ENCODE assay signal across 28 cellular contexts in the genomic region with DNA sequence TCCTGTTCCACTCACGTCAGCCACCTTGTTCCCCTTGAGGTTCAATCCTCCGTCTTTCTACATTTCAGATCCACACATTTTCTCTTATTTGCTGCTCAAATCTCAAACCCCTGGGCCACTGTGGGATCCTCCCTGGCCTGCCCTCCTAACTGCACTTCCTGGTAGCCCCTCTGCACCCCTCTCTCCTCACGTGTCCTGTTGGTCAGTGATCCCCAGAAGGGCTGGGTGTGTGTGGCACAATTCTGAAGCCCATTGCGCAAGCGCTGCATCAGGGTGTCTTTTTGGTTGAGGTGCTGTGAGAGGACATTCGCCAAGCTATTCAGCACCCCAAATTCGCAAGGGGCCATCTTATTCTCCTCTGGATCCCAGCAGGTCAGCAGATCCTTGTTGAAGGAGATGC. TPM values are rescaled to one million over a fixed set of nuclear protein-coding genes. Genes with fewer than 3 reads are reported as not detected.
A peak's percentile ranks its signal among the peaks of the same experiment; 100 is the strongest.
DNase-seq lines count a peak whose midpoint lies in the region; ATAC-seq, FAIRE-seq and TF ChIP-seq lines count a peak whose summit lies in the region.
"Had no signal": no experiment of that assay in that cellular context is flagged by ENCODE, and none has a peak within 500 bp of the region (broad histone marks: within the 10 kb centered on the region; RNA-seq: fewer than 3 reads in every experiment).

No MANE protein-coding gene starts in this region.

- H4K20me1 ChIP-seq in DOHH2 (ENCODE audit: control insufficient read depth, insufficient read depth, low read depth, low read length) = no peaks in the 10 kb centered on the region
- H4K20me1 ChIP-seq in K562 (replicated peaks; ENCODE audit: control insufficient read depth, insufficient read depth, low read length) = no peaks in the 10 kb centered on the region
- H4K20me1 ChIP-seq: BLaER1 had no signal

- H3K9me2 ChIP-seq in DOHH2 (replicated peaks; ENCODE audit: control insufficient read depth, low read length) = no peaks in the 10 kb centered on the region

- TF ChIP-seq RAD21 in K562 (CRISPR knock-in tag; conservative IDR thresholded peaks at IDR 0.05 in 1 of 2, IDR thresholded peaks at IDR 0.05 in 1 of 2) = no peak

- H3K9me3 ChIP-seq in DOHH2 (ENCODE audit: control insufficient read depth, insufficient read depth, low read length) = no peaks in the 10 kb centered on the region
- no peaks in the 10 kb centered on the region for H3K9me3 ChIP-seq in K562 (replicated peaks; ENCODE audit: control insufficient read depth, insufficient read depth, low read depth, low read length)
- no peaks in the 10 kb centered on the region for H3K9me3 ChIP-seq in spleen
- H3K9me3 ChIP-seq: BLaER1, gastroesophageal sphincter, ovary, thoracic aorta had no signal

- H3K4me2 ChIP-seq in DOHH2 (ENCODE audit: low read length) = peak overlapping the region; percentile 90
- H3K4me2 ChIP-seq in K562 (ENCODE audit: insufficient read depth, low read length) = no peak overlapping the region

- no peak overlapping the region for H2AFZ ChIP-seq in K562 (ENCODE audit: low read depth, low read length)
- H2AFZ ChIP-seq: GM23248 had no signal

- TF ChIP-seq POLR2A in K562 (conservative IDR thresholded peaks at IDR 0.05) = no peak
- no peak for TF ChIP-seq POLR2A in spleen (IDR thresholded peaks at IDR 0.05)

- CTCF ChIA-PET in K562 (lab: Yijun Ruan, JAX; ENCODE audit: low intra/inter-chr PET ratio) = no interaction called here
- CTCF ChIA-PET in activated CD8-positive, alpha-beta memory T cell treated with anti-CD3 and anti-CD28 coated beads, Interleukin-2, amount 10 ng/mL, durations not matched to agents 7 days and 5 days (lab: Charles Lee) = interaction anchor here (1.9 to 8.5 kb wide), 3 partner anchors 16 to 45 kb away, joined by 4 to 133 read pairs (median 60); a partner anchor contains a TSS

- H3K9me3 Mint-ChIP-seq in IgD-negative memory B cell = no peaks in the 10 kb centered on the region
- H3K9me3 Mint-ChIP-seq in activated CD8-positive, alpha-beta memory T cell treated with anti-CD3 and anti-CD28 coated beads, Interleukin-2, amount 10 ng/mL, durations not matched to agents 7 days and 5 days (ENCODE audit: low read depth) = no peaks in the 10 kb centered on the region
- H3K9me3 Mint-ChIP-seq: activated naive CD4-positive, alpha-beta T cell treated with anti-CD3 and anti-CD28 coated beads, Interleukin-2, amount 50 U/mL, for 24 hours; nephron had no signal

- no peak for FAIRE-seq in K562 (lab: Jason Lieb, UNC)
- FAIRE-seq: bronchial epithelial cell, RCC 7860 had no signal

- in situ Hi-C loops in K562 (cut with MboI) = loop anchor here (5.0 to 10.0 kb wide), 2 partner anchors 46 to 56 kb away; no protein-coding TSS in a partner anchor

- no peak for ATAC-seq in K562
- no peak for ATAC-seq in GM19452 (IDR thresholded peaks at IDR 0.05; ENCODE audit: unreplicated experiment)
- ATAC-seq in activated CD8-positive, alpha-beta memory T cell treated with anti-CD3 and anti-CD28 coated beads, Interleukin-2, amount 10 ng/mL, durations not matched to agents 7 days and 5 days = no peak
- ATAC-seq: activated CD8-positive, alpha-beta T cell treated with anti-CD3 and anti-CD28 coated beads, Interleukin-2, amount 10 ng/mL, durations not matched to agents 7 days and 5 days; gastroesophageal sphincter had no signal

- peaks cover 7% of the 10 kb centered on the region for H3K36me3 Mint-ChIP-seq in IgD-negative memory B cell
- H3K36me3 Mint-ChIP-seq in activated CD8-positive, alpha-beta memory T cell treated with anti-CD3 and anti-CD28 coated beads, Interleukin-2, amount 10 ng/mL, durations not matched to agents 7 days and 5 days = peaks cover 13% of the 10 kb centered on the region

- no peak overlapping the region for H3K27ac ChIP-seq in DOHH2 (ENCODE audit: low read depth, low read length)
- H3K27ac ChIP-seq in K562 (ENCODE audit: extremely low read depth, low read depth, low read length) = no peak overlapping the region
- peak overlapping the region in 5 of 8 donors; percentile 15 to 96 (median 93) for H3K27ac ChIP-seq in spleen
- H3K27ac ChIP-seq: BLaER1, gastroesophageal sphincter, GM23248, ovary, thoracic aorta had no signal

- H3F3A ChIP-seq in DOHH2 (ENCODE audit: control insufficient read depth, insufficient read depth) = peaks cover 40% of the 10 kb centered on the region

- H3K4me1 ChIP-seq in DOHH2 (ENCODE audit: control insufficient read depth, low read length) = peaks cover 83% of the 10 kb centered on the region
- no peaks in the 10 kb centered on the region for H3K4me1 ChIP-seq in K562 (replicated peaks in 1 of 2; ENCODE audit: control insufficient read depth in 2 of 2, insufficient read depth in 2 of 2, low read length in 2 of 2)
- H3K4me1 ChIP-seq in spleen = peaks cover 28 to 98% (median 86%) of the 10 kb centered on the region in 6 donors

- no TSS peak for BruUV-seq in K562 (replicated peaks; lab: Mats Ljungman, UMichigan)

- H3K27ac Mint-ChIP-seq in IgD-negative memory B cell = peak overlapping the region; percentile 0 to 83 (median 76)
- no peak overlapping the region for H3K27ac Mint-ChIP-seq in activated CD8-positive, alpha-beta memory T cell treated with anti-CD3 and anti-CD28 coated beads, Interleukin-2, amount 10 ng/mL, durations not matched to agents 7 days and 5 days
- H3K27ac Mint-ChIP-seq: activated CD8-positive, alpha-beta T cell treated with anti-CD3 and anti-CD28 coated beads, Interleukin-2, amount 10 ng/mL, durations not matched to agents 7 days and 5 days; activated naive CD4-positive, alpha-beta T cell treated with anti-CD3 and anti-CD28 coated beads, Interleukin-2, amount 50 U/mL, for 24 hours; nephron had no signal

- DNase-seq in K562 (ENCODE audit: extremely low read depth in 1 of 4, low spot score in 3 of 4) (peak in 1 of 4 experiments; percentile 3), spleen (no peak), DMS 273 (lab: John Stamatoyannopoulos, UW; ENCODE audit: unreplicated experiment) (no peak)
- no peak for DNase-seq in activated CD8-positive, alpha-beta memory T cell treated with anti-CD3 and anti-CD28 coated beads, Interleukin-2, amount 10 ng/mL, durations not matched to agents 7 days and 5 days
- DNase-seq: activated CD4-positive, alpha-beta T cell treated with anti-CD3 and anti-CD28 coated beads for 1 hour; activated CD8-positive, alpha-beta T cell treated with anti-CD3 and anti-CD28 coated beads, Interleukin-2, amount 10 ng/mL, durations not matched to agents 7 days and 5 days; aorta; effector CD4-positive, alpha-beta T cell; GM23248; hippocampal formation; mammary epithelial cell; NCI-H1417 treated with DMSO at 0.1 percent for 48 hours; NCI-H2081 treated with DMSO at 0.1 percent for 48 hours; NCI-H2227 treated with DMSO at 0.1 percent for 48 hours; NCI-H526 treated with DMSO at 0.1 percent for 48 hours; ovary; SHP77 treated with DMSO at 0.1 percent for 48 hours; stimulated activated naive CD4-positive, alpha-beta T cell treated with Interleukin-2 at 50 U/mL for 16 hours had no signal

- no peak overlapping the region for H3K9ac ChIP-seq in K562 (ENCODE audit: insufficient read depth in 1 of 2, low read depth in 2 of 2, low read length in 2 of 2)
- H3K9ac ChIP-seq: BLaER1, GM23248 had no signal

- H3K79me2 ChIP-seq in DOHH2 (ENCODE audit: control insufficient read depth, low read length) (peaks cover 53% of the 10 kb centered on the region), K562 (ENCODE audit: control insufficient read depth, insufficient read depth, low read length) (no peaks in the 10 kb centered on the region)

- TF ChIP-seq EP300 in K562 (IDR thresholded peaks at IDR 0.05; ENCODE audit: low read length) = no peak

- 2% methylated on average over 7 of the region's 7 CpGs for WGBS in K562 (ENCODE audit: insufficient coverage, low coverage, missing lambda C conversion rate)
- 76 to 86% (median 82%) methylated on average over 7 of the region's 7 CpGs for WGBS in spleen, 5 donors

- no peaks in the 10 kb centered on the region for H3K27me3 ChIP-seq in DOHH2 (ENCODE audit: control insufficient read depth, low read length)
- H3K27me3 ChIP-seq in K562 (ENCODE audit: control insufficient read depth in 2 of 2, insufficient read depth in 2 of 2, low read length in 2 of 2) = peaks cover 27 to 41% of the 10 kb centered on the region in 2 experiments
- H3K27me3 ChIP-seq in spleen (replicated peaks in 1 of 7) = no peaks in the 10 kb centered on the region
- H3K27me3 ChIP-seq: BLaER1, gastroesophageal sphincter, ovary had no signal

- no peaks in the 10 kb centered on the region for H3K9me1 ChIP-seq in K562 (ENCODE audit: control insufficient read depth, insufficient read depth, low read length)

- POLR2A ChIA-PET in K562 (lab: Yijun Ruan, JAX) = interaction anchor here (0.9 to 3.7 kb wide), 4 partner anchors 12 to 46 kb away, joined by 3 to 21 read pairs (median 5); no protein-coding TSS in a partner anchor

- H3K4me3 ChIP-seq in DOHH2 (ENCODE audit: low read length) = peak overlapping the region; percentile 54
- no peak overlapping the region for H3K4me3 ChIP-seq in K562
- peak overlapping the region in 6 of 8 donors; percentile 57 to 81 (median 66) for H3K4me3 ChIP-seq in spleen
- H3K4me3 ChIP-seq: BLaER1, gastroesophageal sphincter, GM23248, ovary, thoracic aorta had no signal

- peaks cover 51 to 72% (median 55%) of the 10 kb centered on the region in 3 donors for H3K4me1 Mint-ChIP-seq in IgD-negative memory B cell
- H3K4me1 Mint-ChIP-seq in activated CD8-positive, alpha-beta memory T cell treated with anti-CD3 and anti-CD28 coated beads, Interleukin-2, amount 10 ng/mL, durations not matched to agents 7 days and 5 days = peaks cover 50% of the 10 kb centered on the region

- TF ChIP-seq CTCF in DOHH2 (IDR thresholded peaks at IDR 0.05; ENCODE audit: low read depth, low read length, poor library complexity, severe bottlenecking) = no peak
- TF ChIP-seq CTCF in K562 (IDR thresholded peaks at IDR 0.05 in 2 of 3, conservative IDR thresholded peaks at IDR 0.05 in 1 of 3; ENCODE audit: insufficient read depth in 2 of 3, low read depth in 1 of 3, low read length in 3 of 3) = no peak
- no peak for TF ChIP-seq CTCF in spleen (IDR thresholded peaks at IDR 0.05 in 8 of 11, conservative IDR thresholded peaks at IDR 0.05 in 3 of 11)

- H3K36me3 ChIP-seq in DOHH2 (ENCODE audit: control insufficient read depth, low read length) = peaks cover 74% of the 10 kb centered on the region
- H3K36me3 ChIP-seq in K562 (ENCODE audit: control insufficient read depth, insufficient read depth, low read length) = no peaks in the 10 kb centered on the region
- peaks cover 0 to 49% (median 20%) of the 10 kb centered on the region in 6 donors for H3K36me3 ChIP-seq in spleen
- H3K36me3 ChIP-seq: gastroesophageal sphincter, ovary, thoracic aorta had no signal

- H3K27me3 Mint-ChIP-seq in IgD-negative memory B cell = no peaks in the 10 kb centered on the region
- H3K27me3 Mint-ChIP-seq in activated CD8-positive, alpha-beta memory T cell treated with anti-CD3 and anti-CD28 coated beads, Interleukin-2, amount 10 ng/mL, durations not matched to agents 7 days and 5 days = no peaks in the 10 kb centered on the region
- H3K27me3 Mint-ChIP-seq: activated naive CD4-positive, alpha-beta T cell treated with anti-CD3 and anti-CD28 coated beads, Interleukin-2, amount 50 U/mL, for 24 hours had no signal

- peak overlapping the region; percentile 90 to 99 (median 98) for H3K4me3 Mint-ChIP-seq in IgD-negative memory B cell
- H3K4me3 Mint-ChIP-seq in activated CD8-positive, alpha-beta memory T cell treated with anti-CD3 and anti-CD28 coated beads, Interleukin-2, amount 10 ng/mL, durations not matched to agents 7 days and 5 days = no peak overlapping the region
- H3K4me3 Mint-ChIP-seq: activated CD8-positive, alpha-beta T cell treated with anti-CD3 and anti-CD28 coated beads, Interleukin-2, amount 10 ng/mL, durations not matched to agents 7 days and 5 days; activated naive CD4-positive, alpha-beta T cell treated with anti-CD3 and anti-CD28 coated beads, Interleukin-2, amount 50 U/mL, for 24 hours had no signal

- intact Hi-C loops in K562 (cut with micrococcal nuclease) = no loop called here
- intact Hi-C loops in spleen (cut with DNase I; ENCODE audit: low total_unique reads) = no loop called here

RNA-seq across cellular contexts. Expression of a gene that starts 2.3 kb away (rescaled TPM):
- polyA plus RNA-seq in IgD-negative memory B cell (771 TPM), K562 (2011; rRNA removed) (not detected in 2 replicates), K562 (2014; fragmentation: Illumina TruSeq; extraction: Trizol) (not detected in 2 replicates), K562 (2014; fragmentation: Nextera tagmentation; extraction: Ambion mirVana) (not detected), K562 (2014; rRNA removed) (0.03 TPM in 1 of 2 replicates, not detected in the other), spleen (100 to 1,000 TPM; 158 to 226 (median 209) TPM)
- total RNA-seq in K562 (2011; cell fraction: chromatin; rRNA removed; ENCODE audit: low replicate concordance) = not detected in 2 replicates
- not detected in 2 replicates for total RNA-seq in K562 (2011; cell fraction: nucleolus; rRNA removed)
- total RNA-seq in K562 (2011; cell fraction: nucleoplasm; rRNA removed) = not detected in 2 replicates
- total RNA-seq in K562 (2014; rRNA removed) (not detected in 2 replicates), K562 (2014; rRNA removed; fragmentation: Illumina TruSeq; extraction: Trizol) (not detected in 2 replicates), K562 (2015; rRNA removed; fragmentation: Illumina TruSeq; extraction: Trizol) (not detected in 2 replicates), K562 (2021) (0.18 and 0.38 TPM in 2 replicates), spleen (100 to 1,000 TPM; 124 to 178 (median 144) TPM)
- polyA plus RNA-seq in K562 (2011; cell fraction: cytosol; rRNA removed) = not detected in 2 replicates
- polyA plus RNA-seq in K562 (2011; cell fraction: nucleus; rRNA removed) = not detected in 2 replicates
- polyA plus RNA-seq in K562 (2012) = not detected in 2 replicates
- not detected in 2 replicates for polyA minus RNA-seq in K562 (2011; rRNA and poly(A)+ RNA removed)
- not detected in 2 replicates for polyA minus RNA-seq in K562 (2011; cell fraction: cytosol; rRNA and poly(A)+ RNA removed)
- not detected in 2 replicates for polyA minus RNA-seq in K562 (2011; cell fraction: nucleus; rRNA and poly(A)+ RNA removed)
- total RNA-seq in activated CD8-positive, alpha-beta memory T cell treated with anti-CD3 and anti-CD28 coated beads, Interleukin-2, amount 10 ng/mL, durations not matched to agents 7 days and 5 days = 10 to 100 TPM; 22.7 to 31.2 TPM
- total RNA-seq: GM23248, mammary epithelial cell had no signal
- polyA plus RNA-seq: GM23248 had no signal

RNA-seq across cellular contexts. Expression of a gene that starts 14.4 kb away (rescaled TPM):
- polyA plus RNA-seq in IgD-negative memory B cell (946 TPM), K562 (2011; rRNA removed) (0.13 and 0.28 TPM in 2 replicates), K562 (2014; fragmentation: Illumina TruSeq; extraction: Trizol) (0.50 and 0.83 TPM in 2 replicates), K562 (2014; fragmentation: Nextera tagmentation; extraction: Ambion mirVana) (under 1 TPM; 0.18 to 0.78 TPM), K562 (2014; rRNA removed) (0.48 and 1.7 TPM in 2 replicates), spleen (100 to 1,000 TPM; 235 to 423 (median 270) TPM)
- 0.55 and 0.81 TPM in 2 replicates for total RNA-seq in K562 (2011; cell fraction: chromatin; rRNA removed; ENCODE audit: low replicate concordance)
- 0.83 and 0.92 TPM in 2 replicates for total RNA-seq in K562 (2011; cell fraction: nucleolus; rRNA removed)
- 2.4 and 2.9 TPM in 2 replicates for total RNA-seq in K562 (2011; cell fraction: nucleoplasm; rRNA removed)
- total RNA-seq in K562 (2014; rRNA removed) (0.23 and 0.33 TPM in 2 replicates), K562 (2014; rRNA removed; fragmentation: Illumina TruSeq; extraction: Trizol) (0.29 and 0.51 TPM in 2 replicates), K562 (2015; rRNA removed; fragmentation: Illumina TruSeq; extraction: Trizol) (0.58 and 0.60 TPM in 2 replicates), K562 (2021) (0.47 and 0.75 TPM in 2 replicates), spleen (100 to 1,000 TPM; 141 to 218 (median 173) TPM)
- 0.56 and 0.73 TPM in 2 replicates for polyA plus RNA-seq in K562 (2011; cell fraction: cytosol; rRNA removed)
- 2.3 TPM in 2 replicates for polyA plus RNA-seq in K562 (2011; cell fraction: nucleus; rRNA removed)
- 0.76 and 1.1 TPM in 2 replicates for polyA plus RNA-seq in K562 (2012)
- 0.25 and 0.39 TPM in 2 replicates for polyA minus RNA-seq in K562 (2011; rRNA and poly(A)+ RNA removed)
- polyA minus RNA-seq in K562 (2011; cell fraction: cytosol; rRNA and poly(A)+ RNA removed) = not detected in 2 replicates
- polyA minus RNA-seq in K562 (2011; cell fraction: nucleus; rRNA and poly(A)+ RNA removed) = 1.8 and 2.3 TPM in 2 replicates
- 10 to 100 TPM; 57.9 to 60.9 TPM for total RNA-seq in activated CD8-positive, alpha-beta memory T cell treated with anti-CD3 and anti-CD28 coated beads, Interleukin-2, amount 10 ng/mL, durations not matched to agents 7 days and 5 days

RNA-seq across cellular contexts. Expression of a gene that starts 29.9 kb away (rescaled TPM):
- polyA plus RNA-seq in IgD-negative memory B cell = 110 TPM
- 729 and 883 TPM in 2 replicates for total RNA-seq in K562 (2011; cell fraction: chromatin; rRNA removed; ENCODE audit: low replicate concordance)
- 319 and 374 TPM in 2 replicates for total RNA-seq in K562 (2011; cell fraction: nucleolus; rRNA removed)
- total RNA-seq in K562 (2011; cell fraction: nucleoplasm; rRNA removed) = 421 and 486 TPM in 2 replicates
- total RNA-seq in K562 (2014; rRNA removed) = 133 and 136 TPM in 2 replicates
- total RNA-seq in K562 (2014; rRNA removed; fragmentation: Illumina TruSeq; extraction: Trizol) = 135 and 136 TPM in 2 replicates
- 185 and 186 TPM in 2 replicates for total RNA-seq in K562 (2015; rRNA removed; fragmentation: Illumina TruSeq; extraction: Trizol)
- total RNA-seq in K562 (2021) = 173 and 181 TPM in 2 replicates
- 189 and 242 TPM in 2 replicates for polyA plus RNA-seq in K562 (2011; rRNA removed)
- polyA plus RNA-seq in K562 (2011; cell fraction: cytosol; rRNA removed) = 99.8 and 136 TPM in 2 replicates
- polyA plus RNA-seq in K562 (2011; cell fraction: nucleus; rRNA removed) = 407 and 463 TPM in 2 replicates
- 164 and 174 TPM in 2 replicates for polyA plus RNA-seq in K562 (2012)
- 211 and 252 TPM in 2 replicates for polyA plus RNA-seq in K562 (2014; fragmentation: Illumina TruSeq; extraction: Trizol)
- polyA plus RNA-seq in K562 (2014; fragmentation: Nextera tagmentation; extraction: Ambion mirVana) = 100 to 1,000 TPM in 1 of 2 experiments, 10 to 100 TPM in 1; 19.0 to 113 TPM
- 192 and 194 TPM in 2 replicates for polyA plus RNA-seq in K562 (2014; rRNA removed)
- polyA minus RNA-seq in K562 (2011; rRNA and poly(A)+ RNA removed) = 117 and 145 TPM in 2 replicates
- polyA minus RNA-seq in K562 (2011; cell fraction: cytosol; rRNA and poly(A)+ RNA removed) = 73.6 and 84.6 TPM in 2 replicates
- 153 and 260 TPM in 2 replicates for polyA minus RNA-seq in K562 (2011; cell fraction: nucleus; rRNA and poly(A)+ RNA removed)
- 100 to 1,000 TPM; 169 to 277 (median 234) TPM for total RNA-seq in spleen
- 100 to 1,000 TPM in 2 of 3 donors, 10 to 100 TPM in 1; 80.5 to 127 (median 103) TPM for polyA plus RNA-seq in spleen
- 100 to 1,000 TPM; 309 to 336 TPM for total RNA-seq in activated CD8-positive, alpha-beta memory T cell treated with anti-CD3 and anti-CD28 coated beads, Interleukin-2, amount 10 ng/mL, durations not matched to agents 7 days and 5 days

Comparison
In these comparisons a context has a peak if more than half of its experiments do, and no peak if none do; other contexts are left out.
1. H3K27ac ChIP-seq: peak in spleen (5 of 8); none in DOHH2 (single experiment) and K562 (single experiment).
2. RNA of a gene that starts 2.3 kb away (total RNA-seq): 124 to 178 TPM in spleen and 22.7 to 31.2 TPM in activated CD8-positive, alpha-beta memory T cell treated with anti-CD3 and anti-CD28 coated beads, Interleukin-2, amount 10 ng/mL, durations not matched to agents 7 days and 5 days; 0.18 to 0.38 TPM in K562; every median in the first group is over 10 times any median in the second.
3. RNA of a gene that starts 14.4 kb away (total RNA-seq): 141 to 218 TPM in spleen and 57.9 to 60.9 TPM in activated CD8-positive, alpha-beta memory T cell treated with anti-CD3 and anti-CD28 coated beads, Interleukin-2, amount 10 ng/mL, durations not matched to agents 7 days and 5 days; 0.23 to 2.9 TPM in K562; every median in the first group is over 10 times any median in the second.